9 cellular contexts compared by ENCODE assay signal in the genomic region with DNA sequence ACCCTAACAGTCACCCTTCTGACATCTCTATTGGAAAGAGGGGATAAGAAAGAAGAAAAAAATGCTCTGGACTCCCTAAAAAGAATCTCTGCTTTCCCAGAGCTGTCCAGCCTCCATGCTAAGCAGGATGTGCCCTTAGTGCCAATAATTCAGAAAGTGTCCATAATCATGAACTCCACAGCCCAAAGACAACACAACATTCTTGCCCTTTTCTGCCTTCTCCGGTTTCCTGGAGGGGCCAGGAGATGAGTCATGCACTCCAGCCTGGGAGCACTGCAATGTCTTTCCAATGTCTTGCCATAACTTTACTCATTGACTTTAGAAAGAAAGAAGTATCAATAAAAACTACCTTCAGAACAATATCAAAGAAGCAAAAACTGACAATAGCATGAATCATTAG. TPM values are rescaled to one million over a fixed set of nuclear protein-coding genes. Genes with fewer than 3 reads are reported as not detected.
DNase-seq lines count a peak whose midpoint lies in the region; ATAC-seq, FAIRE-seq and TF ChIP-seq lines count a peak whose summit lies in the region.
"Had no signal": no experiment of that assay in that cellular context is flagged by ENCODE, and none has a peak within 500 bp of the region (broad histone marks: within the 10 kb centered on the region; RNA-seq: fewer than 3 reads in every experiment).

No MANE protein-coding gene starts in this region.

- no peak overlapping the region for H2AFZ ChIP-seq in parathyroid adenoma

- no peaks in the 10 kb centered on the region for H3K9me3 ChIP-seq in parathyroid adenoma (ENCODE audit: control insufficient read depth, low read length)

- no peak overlapping the region for H3K9ac ChIP-seq in parathyroid adenoma

- no peak overlapping the region for H3K4me2 ChIP-seq in parathyroid adenoma (ENCODE audit: low read length)

- no peak for TF ChIP-seq CTCF in parathyroid adenoma (IDR thresholded peaks at IDR 0.05)

- DNase-seq in Daoy (ENCODE audit: low read depth) = peak; percentile 69
- peak; percentile 54 for DNase-seq in RCC 7860 (ENCODE audit: low spot score)
- peak; percentile 85 for DNase-seq in fibroblast of gingiva (ENCODE audit: low read depth)
- no peak for DNase-seq in GM19239 (ENCODE audit: insufficient read length, low spot score)
- DNase-seq in stimulated activated CD4-positive, alpha-beta T cell treated with anti-CD3 and anti-CD28 coated beads, Interleukin-4, amount 100 ng/mL, for 1 hour = no peak
- DNase-seq: NCI-H526 had no signal

- no peaks in the 10 kb centered on the region for H3K4me1 ChIP-seq in parathyroid adenoma

- no peaks in the 10 kb centered on the region for H3K27me3 ChIP-seq in parathyroid adenoma (ENCODE audit: control insufficient read depth, insufficient read depth, low read length)

- FAIRE-seq in RCC 7860 (lab: Jason Lieb, UNC) (peak; percentile 85), GM19239 (lab: Jason Lieb, UNC) (no peak)

- ATAC-seq in HG02678 (IDR thresholded peaks at IDR 0.05; ENCODE audit: unreplicated experiment) (no peak), HG03521 (IDR thresholded peaks at IDR 0.05; ENCODE audit: unreplicated experiment) (no peak)

- H3K36me3 ChIP-seq in parathyroid adenoma (ENCODE audit: control insufficient read depth, insufficient read depth, low read length) = no peaks in the 10 kb centered on the region

- H3K4me3 ChIP-seq in parathyroid adenoma (ENCODE audit: low read depth, low read length) = no peak overlapping the region

- H3K27ac ChIP-seq in parathyroid adenoma = peak overlapping the region; percentile 6

- H3K79me2 ChIP-seq in parathyroid adenoma = no peaks in the 10 kb centered on the region

RNA-seq across cellular contexts. Expression of gene KLF7, which starts 44.0 kb away (rescaled TPM):
- total RNA-seq in Daoy (2014; rRNA removed; shearing (Covaris generic)) = 10.7 TPM in 2 replicates

Comparison
In these comparisons a context has a peak if more than half of its experiments do, and no peak if none do; other contexts are left out.
1. DNase-seq: peak in Daoy (single experiment), RCC 7860 (single experiment) and fibroblast of gingiva (single experiment); none in GM19239 (single experiment) and stimulated activated CD4-positive, alpha-beta T cell treated with anti-CD3 and anti-CD28 coated beads, Interleukin-4, amount 100 ng/mL, for 1 hour (single experiment).